22 cellular contexts compared by ENCODE assay signal in genomic region chr2:129479892-129480291, GRCh38.
"Had no signal": no experiment of that assay in that cellular context is flagged by ENCODE, and none has a peak within 500 bp of the region (broad histone marks: within the 10 kb centered on the region; RNA-seq: fewer than 3 reads in every experiment).

No MANE protein-coding gene starts in this region.

- H3K9me3 ChIP-seq: esophagus muscularis mucosa, gastrocnemius medialis, heart right ventricle, pancreas, prostate gland, spleen, tibial artery, upper lobe of left lung, uterus had no signal

- H3K4me1 ChIP-seq: esophagus muscularis mucosa, gastrocnemius medialis, heart right ventricle, pancreas, prostate gland, tibial artery, upper lobe of left lung, uterus had no signal

- FAIRE-seq: pancreas had no signal

- H3K4me3 ChIP-seq: coronary artery, dorsolateral prefrontal cortex, esophagus muscularis mucosa, gastrocnemius medialis, heart right ventricle, pancreas, prostate gland, spleen, tibial artery, upper lobe of left lung, uterus had no signal

- H3K27me3 ChIP-seq: dorsolateral prefrontal cortex, gastrocnemius medialis, pancreas, spleen, upper lobe of left lung, uterus had no signal

- H3K36me3 ChIP-seq: esophagus muscularis mucosa, gastrocnemius medialis, heart right ventricle, pancreas, prostate gland, spleen, tibial artery, upper lobe of left lung, uterus had no signal

- H3K27ac ChIP-seq: coronary artery, dorsolateral prefrontal cortex, epithelial cell of prostate, esophagus muscularis mucosa, gastrocnemius medialis, heart right ventricle, pancreas, prostate gland, spleen, tibial artery, upper lobe of left lung, uterus had no signal

- DNase-seq: dorsolateral prefrontal cortex; effector memory CD4-positive, alpha-beta T cell; gastrocnemius medialis; heart right ventricle; hypothalamus; kidney glomerular epithelial cell; natural killer cell; occipital lobe; pancreas; spleen; stimulated activated CD4-positive, alpha-beta T cell treated with anti-CD3 and anti-CD28 coated beads, Interleukin-15, amount 100 ng/mL, for 24 hours; stimulated activated CD4-positive, alpha-beta T cell treated with anti-CD3 and anti-CD28 coated beads, Interleukin-1b, Interleukin-23, amount 100 ng/mL, for 48 hours; stimulated activated CD4-positive, alpha-beta T cell treated with anti-CD3 and anti-CD28 coated beads, Interleukin-4, amount 100 ng/mL, for 24 hours; tibial artery; upper lobe of left lung; uterus had no signal

- ATAC-seq: gastrocnemius medialis; heart right ventricle; natural killer cell; pancreas; sciatic nerve; stimulated activated memory B cell treated with anti-CD40 and anti-IgM and Interleukin-4, amounts not matched to agents 10 μg/mL and 1 μg/mL and 100 μg/mL, for 72 hours had no signal
